9 cellular contexts compared by ENCODE assay signal in the genomic region with DNA sequence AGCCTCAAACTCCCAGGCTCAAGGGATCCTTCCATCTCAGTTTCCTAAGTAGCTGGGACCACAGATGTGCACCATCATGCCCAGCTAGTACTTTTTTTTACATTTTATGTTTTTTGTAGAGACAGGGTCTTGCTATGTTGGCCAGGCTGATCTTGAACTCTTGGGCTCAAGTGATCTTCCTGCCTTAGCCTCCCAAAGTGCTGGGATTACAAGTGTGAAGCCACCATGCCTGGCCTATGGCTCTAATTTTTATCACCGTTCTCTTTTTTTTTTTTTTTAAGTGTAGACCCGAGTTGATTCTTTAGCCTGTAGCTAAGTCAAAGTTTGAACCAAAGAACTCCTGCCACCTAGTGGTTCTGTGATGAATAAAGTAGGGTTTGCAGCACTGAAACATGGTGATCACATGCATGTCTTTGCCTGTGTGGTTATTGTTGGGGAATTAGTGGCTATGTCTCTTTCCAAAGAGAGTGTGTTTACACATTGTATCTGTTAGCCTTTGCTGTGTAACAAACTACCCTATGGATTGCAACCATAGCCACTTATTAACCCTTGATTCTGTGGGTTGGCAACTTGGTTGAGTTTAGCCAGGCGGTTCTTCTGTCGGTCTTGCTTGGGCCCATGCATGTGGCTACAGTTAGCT. TPM values are rescaled to one million over a fixed set of nuclear protein-coding genes. Genes with fewer than 3 reads are reported as not detected.
DNase-seq lines count a peak whose midpoint lies in the region; ATAC-seq and TF ChIP-seq lines count a peak whose summit lies in the region.
"Had no signal": no experiment of that assay in that cellular context is flagged by ENCODE, and none has a peak within 500 bp of the region (broad histone marks: within the 10 kb centered on the region; RNA-seq: fewer than 3 reads in every experiment).

No MANE protein-coding gene starts in this region.

- no peak overlapping the region for H3K27ac Mint-ChIP-seq in activated CD4-positive, alpha-beta T cell treated with anti-CD3 and anti-CD28 coated beads, Interleukin-2, amount 10 ng/mL, durations not matched to agents 24 days and 14 days
- H3K27ac Mint-ChIP-seq in mesothelial cell of epicardium: no peak overlapping the region

- ATAC-seq in GM21737 (IDR thresholded peaks at IDR 0.05; ENCODE audit: unreplicated experiment) (no peak), HG03442 (IDR thresholded peaks at IDR 0.05; ENCODE audit: unreplicated experiment) (no peak), HG03342 (IDR thresholded peaks at IDR 0.05; ENCODE audit: unreplicated experiment) (no peak)

- peak; percentile 74 for DNase-seq in activated CD4-positive, alpha-beta T cell treated with anti-CD3 and anti-CD28 coated beads, Interleukin-2, amount 10 ng/mL, durations not matched to agents 24 days and 14 days
- no peak for DNase-seq in activated CD4-positive, alpha-beta T cell treated with anti-CD3 and anti-CD28 coated beads for 48 hours
- DNase-seq in NCI-H1694 (lab: John Stamatoyannopoulos, UW) (peak; percentile 2), mesothelial cell of epicardium (ENCODE audit: low spot score in 2 of 2, unreplicated experiment in 2 of 2) (no peak)
- DNase-seq in central memory CD4-positive, alpha-beta T cell: peak; percentile 38

- H3K27me3 Mint-ChIP-seq in activated CD4-positive, alpha-beta T cell treated with anti-CD3 and anti-CD28 coated beads, Interleukin-2, amount 10 ng/mL, durations not matched to agents 24 days and 14 days: peaks cover 15% of the 10 kb centered on the region
- H3K27me3 Mint-ChIP-seq in mesothelial cell of epicardium (ENCODE audit: low read depth): peaks cover 13% of the 10 kb centered on the region

- peaks cover 5% of the 10 kb centered on the region for H3K4me1 Mint-ChIP-seq in activated CD4-positive, alpha-beta T cell treated with anti-CD3 and anti-CD28 coated beads, Interleukin-2, amount 10 ng/mL, durations not matched to agents 24 days and 14 days
- H3K4me1 Mint-ChIP-seq in mesothelial cell of epicardium: no peaks in the 10 kb centered on the region

- intact Hi-C loops in activated CD4-positive, alpha-beta T cell treated with anti-CD3 and anti-CD28 coated beads, Interleukin-2, amount 10 ng/mL, durations not matched to agents 24 days and 14 days (cut with micrococcal nuclease): loop anchor here (2.0 kb wide), 1 partner anchor 61 kb away; no protein-coding TSS in a partner anchor

- no peak overlapping the region for H3K4me3 Mint-ChIP-seq in activated CD4-positive, alpha-beta T cell treated with anti-CD3 and anti-CD28 coated beads, Interleukin-2, amount 10 ng/mL, durations not matched to agents 24 days and 14 days
- no peak overlapping the region for H3K4me3 Mint-ChIP-seq in mesothelial cell of epicardium

- peak; percentile 63 for TF ChIP-seq CTCF in mesothelial cell of epicardium (IDR thresholded peaks at IDR 0.05; ENCODE audit: unreplicated experiment)

- H3K36me3 Mint-ChIP-seq in activated CD4-positive, alpha-beta T cell treated with anti-CD3 and anti-CD28 coated beads, Interleukin-2, amount 10 ng/mL, durations not matched to agents 24 days and 14 days (ENCODE audit: low read depth): no peaks in the 10 kb centered on the region
- H3K36me3 Mint-ChIP-seq in mesothelial cell of epicardium: no peaks in the 10 kb centered on the region

- peaks cover 7% of the 10 kb centered on the region for H3K9me3 Mint-ChIP-seq in activated CD4-positive, alpha-beta T cell treated with anti-CD3 and anti-CD28 coated beads, Interleukin-2, amount 10 ng/mL, durations not matched to agents 24 days and 14 days
- H3K9me3 Mint-ChIP-seq in mesothelial cell of epicardium: peaks cover 11% of the 10 kb centered on the region

RNA-seq across cellular contexts. Expression of a gene that starts 11.6 kb away (rescaled TPM):
- total RNA-seq in activated CD4-positive, alpha-beta T cell treated with anti-CD3 and anti-CD28 coated beads, Interleukin-2, amount 10 ng/mL, durations not matched to agents 24 days and 14 days: not detected in 2 replicates
- not detected in 3 replicates for total RNA-seq in mesothelial cell of epicardium
- total RNA-seq: activated CD8-positive, alpha-beta memory T cell treated with anti-CD3 and anti-CD28 coated beads for 36 hours had no signal

RNA-seq across cellular contexts. Expression of a gene that starts 31.5 kb away (rescaled TPM):
- total RNA-seq in activated CD4-positive, alpha-beta T cell treated with anti-CD3 and anti-CD28 coated beads, Interleukin-2, amount 10 ng/mL, durations not matched to agents 24 days and 14 days: 2.4 and 2.5 TPM in 2 replicates
- 176 to 182 TPM (median 179 TPM) in 3 replicates for total RNA-seq in mesothelial cell of epicardium

RNA-seq across cellular contexts. Expression of a gene that starts 56.6 kb away (rescaled TPM):
- total RNA-seq in activated CD4-positive, alpha-beta T cell treated with anti-CD3 and anti-CD28 coated beads, Interleukin-2, amount 10 ng/mL, durations not matched to agents 24 days and 14 days: not detected in 2 replicates
- not detected in 3 replicates for total RNA-seq in mesothelial cell of epicardium
- total RNA-seq: activated CD8-positive, alpha-beta memory T cell treated with anti-CD3 and anti-CD28 coated beads for 36 hours had no signal

Comparison
In these comparisons a context has a peak if more than half of its experiments do, and no peak if none do; other contexts are left out.
1. DNase-seq: peak in activated CD4-positive, alpha-beta T cell treated with anti-CD3 and anti-CD28 coated beads, Interleukin-2, amount 10 ng/mL, durations not matched to agents 24 days and 14 days (single experiment), NCI-H1694 (single experiment) and central memory CD4-positive, alpha-beta T cell (single experiment); none in activated CD4-positive, alpha-beta T cell treated with anti-CD3 and anti-CD28 coated beads for 48 hours (single experiment) and mesothelial cell of epicardium (0 of 2).
2. RNA of a gene that starts 31.5 kb away (total RNA-seq): 176 to 182 TPM in mesothelial cell of epicardium; 2.4 to 2.5 TPM in activated CD4-positive, alpha-beta T cell treated with anti-CD3 and anti-CD28 coated beads, Interleukin-2, amount 10 ng/mL, durations not matched to agents 24 days and 14 days; every median in the first group is over 10 times any median in the second.